Comparison of ENCODE assay signal across 8 cellular contexts in the genomic region with DNA sequence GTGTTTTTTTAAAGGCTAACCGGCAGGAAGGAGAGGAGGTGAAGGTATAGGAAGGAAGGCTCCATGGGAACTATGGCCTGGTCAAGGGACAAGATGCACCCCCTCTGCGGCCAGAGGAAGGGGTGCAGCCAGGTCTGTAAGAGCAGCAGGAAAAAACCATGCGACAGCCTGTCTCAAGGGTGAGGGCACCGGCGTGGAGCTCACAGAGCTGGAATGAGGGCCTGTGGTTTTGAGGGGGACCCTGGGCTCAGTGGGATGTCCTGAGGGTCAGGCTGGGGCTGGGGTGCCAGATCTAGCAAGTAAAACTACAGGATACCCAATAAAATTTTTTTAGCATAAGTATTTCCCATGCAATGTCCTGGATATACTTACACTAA. TPM values are rescaled to one million over a fixed set of nuclear protein-coding genes. Genes with fewer than 3 reads are reported as not detected.
DNase-seq lines count a peak whose midpoint lies in the region; ATAC-seq and TF ChIP-seq lines count a peak whose summit lies in the region.

No MANE protein-coding gene starts in this region.

- POLR2A ChIA-PET in MCF 10A (lab: Yijun Ruan, JAX): interaction anchor here (0.7 to 4.0 kb wide), 12 partner anchors 10 to 264 kb away, joined by 3 to 27 read pairs (median 4); a partner anchor contains a TSS

- DNase-seq in right atrium auricular region (ENCODE audit: low spot score) (no peak), Right ventricle myocardium inferior (ENCODE audit: missing footprints) (no peak), MCF 10A (ENCODE audit: unreplicated experiment) (no peak), mucosa of descending colon (no peak), aorta (no peak)
- no peak for DNase-seq in activated CD4-positive, alpha-beta T cell treated with anti-CD3 and anti-CD28 coated beads, Interleukin-2, amount 50 U/mL, for 48 hours

- CTCF ChIA-PET in MCF 10A (lab: Yijun Ruan, JAX): interaction anchor here (0.6 to 1.6 kb wide), 3 partner anchors 10 to 692 kb away, joined by 3 to 6 read pairs (median 3); no protein-coding TSS in a partner anchor

- no peaks in the 10 kb centered on the region for H3K9me3 ChIP-seq in right atrium auricular region
- no peaks in the 10 kb centered on the region for H3K9me3 ChIP-seq in mucosa of descending colon
- H3K9me3 ChIP-seq in aorta (ENCODE audit: control insufficient read depth, low read length): no peaks in the 10 kb centered on the region

- no peaks in the 10 kb centered on the region for H3K27me3 Mint-ChIP-seq in MCF 10A (ENCODE audit: insufficient read depth, unreplicated experiment)

- WGBS in aorta, 2 donors: 58 to 60% methylated on average over 5 of the region's 5 CpGs

- no peaks in the 10 kb centered on the region for H3K27me3 ChIP-seq in right atrium auricular region
- H3K27me3 ChIP-seq in aorta (ENCODE audit: control insufficient read depth in 1 of 2, insufficient read depth in 2 of 2, low read length in 1 of 2): no peaks in the 10 kb centered on the region

- H3K36me3 Mint-ChIP-seq in MCF 10A (ENCODE audit: insufficient read depth, unreplicated experiment): peaks cover 27% of the 10 kb centered on the region

- intact Hi-C loops in Right ventricle myocardium inferior (cut with DNase I) (loop anchor here (5.0 kb wide), 3 partner anchors 47 to 308 kb away; a partner anchor contains a TSS), MCF 10A (cut with micrococcal nuclease) (no loop called here), mucosa of descending colon (cut with DNase I, micrococcal nuclease) (no loop called here), aorta (cut with DNase I) (no loop called here)

- H3K4me3 ChIP-seq in right atrium auricular region (peak overlapping the region; percentile 72 to 97), mucosa of descending colon (peak overlapping the region; percentile 65), aorta (ENCODE audit: low read length in 2 of 2) (peak overlapping the region; percentile 43 to 70)

- H3K4me1 Mint-ChIP-seq in MCF 10A (ENCODE audit: insufficient read depth, unreplicated experiment): peaks cover 15% of the 10 kb centered on the region

- ATAC-seq in Right ventricle myocardium inferior: no peak
- no peak for ATAC-seq in mucosa of descending colon
- no peak for ATAC-seq in aorta (ENCODE audit: low FRiP score)
- ATAC-seq in HG02852 (IDR thresholded peaks at IDR 0.05; ENCODE audit: unreplicated experiment): no peak
- ATAC-seq in HG03095 (IDR thresholded peaks at IDR 0.05; ENCODE audit: unreplicated experiment): no peak

- H3K27ac ChIP-seq in right atrium auricular region: peak overlapping the region; percentile 98 to 100
- no peak overlapping the region for H3K27ac ChIP-seq in aorta (ENCODE audit: low read depth in 1 of 2, low read length in 2 of 2)

- peaks cover 0 to 16% of the 10 kb centered on the region in 2 donors for H3K4me1 ChIP-seq in right atrium auricular region
- peaks cover 13% of the 10 kb centered on the region for H3K4me1 ChIP-seq in mucosa of descending colon (ENCODE audit: low read depth)
- H3K4me1 ChIP-seq in aorta (ENCODE audit: control insufficient read depth in 1 of 2, insufficient read depth in 2 of 2, low read length in 2 of 2): no peaks in the 10 kb centered on the region

- no peaks in the 10 kb centered on the region for H3K9me3 Mint-ChIP-seq in MCF 10A (ENCODE audit: unreplicated experiment)

- peak overlapping the region; percentile 69 for H3K27ac Mint-ChIP-seq in MCF 10A (ENCODE audit: low read depth, unreplicated experiment)

- peak overlapping the region; percentile 68 for H3K4me3 Mint-ChIP-seq in MCF 10A (ENCODE audit: unreplicated experiment)

- TF ChIP-seq CTCF in right atrium auricular region (IDR thresholded peaks at IDR 0.05) (no peak), MCF 10A (IDR thresholded peaks at IDR 0.05; ENCODE audit: unreplicated experiment) (no peak), mucosa of descending colon (IDR thresholded peaks at IDR 0.05) (no peak)

- H3K36me3 ChIP-seq in right atrium auricular region (peaks cover 28% of the 10 kb centered on the region), mucosa of descending colon (ENCODE audit: low read depth) (no peaks in the 10 kb centered on the region), aorta (ENCODE audit: control insufficient read depth in 1 of 2, insufficient read depth in 2 of 2, low read length in 1 of 2) (no peaks in the 10 kb centered on the region)

- TSS peak; percentile 43 for BruUV-seq in MCF 10A (replicated peaks; lab: Mats Ljungman, UMichigan)

RNA-seq across cellular contexts. Expression of a gene that starts 0.5 kb away (rescaled TPM):
- total RNA-seq in right atrium auricular region (10 to 100 TPM; 35.6 to 45.0 TPM), Right ventricle myocardium inferior (25.3 TPM), MCF 10A (2022) (63.4 and 87.6 TPM in 2 replicates), mucosa of descending colon (10 to 100 TPM; 25.5 to 30.9 (median 29.8) TPM), aorta (10 to 100 TPM; 14.1 to 19.9 TPM)
- 10 to 100 TPM; 23.7 to 50.7 TPM for polyA plus RNA-seq in aorta

RNA-seq across cellular contexts. Expression of a gene that starts 5.9 kb away (rescaled TPM):
- total RNA-seq in right atrium auricular region (1 to 10 TPM; 1.2 to 1.6 TPM), Right ventricle myocardium inferior (13.2 TPM), MCF 10A (2022) (4.6 and 5.2 TPM in 2 replicates), mucosa of descending colon (10 to 100 TPM in 2 of 3 donors, 1 to 10 TPM in 1; 8.4 to 12.3 (median 12.1) TPM), aorta (1 to 10 TPM; 3.4 to 6.0 TPM)
- polyA plus RNA-seq in aorta: 10 to 100 TPM in 1 of 2 donors, under 1 TPM in 1; 0.88 to 36.1 TPM

RNA-seq across cellular contexts. Expression of a gene that starts 8.3 kb away (rescaled TPM):
- total RNA-seq in right atrium auricular region (1 to 10 TPM; 3.5 to 4.3 TPM), Right ventricle myocardium inferior (5.8 TPM), MCF 10A (2022) (0.10 and 0.14 TPM in 2 replicates), mucosa of descending colon (1 to 10 TPM in 2 of 3 donors, under 1 TPM in 1; 0.06 to 1.5 (median 1.0) TPM), aorta (under 1 TPM in 1 of 2 donors, not detected in 1; 0.15 TPM)
- polyA plus RNA-seq in aorta: under 1 TPM; 0.13 to 0.28 TPM

RNA-seq across cellular contexts. Expression of a gene that starts 9.9 kb away (rescaled TPM):
- total RNA-seq in right atrium auricular region (10 to 100 TPM; 15.5 to 17.7 TPM), Right ventricle myocardium inferior (35.1 TPM), MCF 10A (2022) (11.3 and 12.0 TPM in 2 replicates), mucosa of descending colon (10 to 100 TPM; 15.5 to 19.7 (median 17.6) TPM), aorta (1 to 10 TPM; 8.9 to 9.1 TPM)
- 10 to 100 TPM in 1 of 2 donors, 1 to 10 TPM in 1; 7.3 to 15.4 TPM for polyA plus RNA-seq in aorta

RNA-seq across cellular contexts. Expression of a gene that starts 18.7 kb away (rescaled TPM):
- total RNA-seq in right atrium auricular region: 10 to 100 TPM; 10.0 to 16.7 TPM
- 14.1 TPM for total RNA-seq in Right ventricle myocardium inferior
- total RNA-seq in MCF 10A (2022): 26.2 and 28.4 TPM in 2 replicates
- total RNA-seq in mucosa of descending colon: 10 to 100 TPM; 23.5 to 28.3 (median 24.2) TPM
- 10 to 100 TPM; 17.3 to 21.5 TPM for total RNA-seq in aorta
- polyA plus RNA-seq in aorta: 10 to 100 TPM; 12.9 to 75.7 TPM

Comparison
In these comparisons a context has a peak if more than half of its experiments do, and no peak if none do; other contexts are left out.
1. H3K27ac ChIP-seq: peak in right atrium auricular region (2 of 2); none in aorta (0 of 2).
2. Peak in every context shown above with its lines, with median percentiles within 50 percentile points of each other: H3K4me3 ChIP-seq.